In the genomic region with DNA sequence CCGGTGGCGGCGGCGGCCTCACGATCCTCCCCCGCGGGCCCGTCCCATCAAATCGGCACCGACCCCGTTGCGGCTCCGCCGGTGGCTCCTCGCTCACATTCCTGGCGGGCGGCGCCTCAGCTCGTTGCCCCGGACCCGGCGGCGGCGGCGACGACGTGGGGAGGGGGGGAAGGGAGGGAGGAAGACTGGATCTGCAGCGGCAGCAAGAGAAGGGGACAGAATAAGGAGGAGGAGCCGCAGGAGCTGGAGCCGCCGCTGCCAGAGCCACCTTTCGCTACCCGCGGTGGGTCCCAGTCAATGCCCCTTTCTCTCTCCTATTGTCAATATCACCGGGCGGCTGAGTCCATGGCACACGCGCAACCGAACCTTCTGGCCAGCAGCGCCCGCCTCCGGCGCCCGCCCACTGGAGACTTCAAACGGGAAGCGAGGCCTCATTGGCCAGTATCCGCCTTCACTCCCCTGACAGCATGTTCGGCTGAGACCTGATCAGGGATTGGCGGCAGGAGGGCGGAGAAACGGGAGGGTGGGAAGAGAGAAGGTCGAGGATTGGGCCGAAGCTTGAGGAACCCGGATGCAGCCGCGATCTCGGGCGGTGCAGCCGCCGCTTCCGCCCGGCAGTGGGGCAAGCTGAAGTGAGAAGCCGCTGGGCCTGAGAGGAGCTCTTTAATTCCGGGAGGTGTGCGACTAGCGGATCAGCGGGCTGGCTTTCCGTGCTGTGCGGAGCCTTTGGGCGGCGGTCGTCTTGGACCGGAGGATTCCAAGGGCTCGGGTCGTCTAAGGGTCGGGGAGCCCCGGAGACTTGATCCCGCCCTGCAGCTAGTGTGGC, we compare ENCODE assay signal across 1 cellular context.
TF ChIP-seq lines count a peak whose summit lies in the region.

A gene (minus strand): TSS at position 378 of the 826 bp plus-strand sequence. CDS start 3,692 bp downstream, outside the sequence.

TF ChIP-seq in HCT116, 20 proteins besides CTCF, POLR2A, EP300 and RAD21 (continued from another document):
- TF ChIP-seq, protein P1, sequence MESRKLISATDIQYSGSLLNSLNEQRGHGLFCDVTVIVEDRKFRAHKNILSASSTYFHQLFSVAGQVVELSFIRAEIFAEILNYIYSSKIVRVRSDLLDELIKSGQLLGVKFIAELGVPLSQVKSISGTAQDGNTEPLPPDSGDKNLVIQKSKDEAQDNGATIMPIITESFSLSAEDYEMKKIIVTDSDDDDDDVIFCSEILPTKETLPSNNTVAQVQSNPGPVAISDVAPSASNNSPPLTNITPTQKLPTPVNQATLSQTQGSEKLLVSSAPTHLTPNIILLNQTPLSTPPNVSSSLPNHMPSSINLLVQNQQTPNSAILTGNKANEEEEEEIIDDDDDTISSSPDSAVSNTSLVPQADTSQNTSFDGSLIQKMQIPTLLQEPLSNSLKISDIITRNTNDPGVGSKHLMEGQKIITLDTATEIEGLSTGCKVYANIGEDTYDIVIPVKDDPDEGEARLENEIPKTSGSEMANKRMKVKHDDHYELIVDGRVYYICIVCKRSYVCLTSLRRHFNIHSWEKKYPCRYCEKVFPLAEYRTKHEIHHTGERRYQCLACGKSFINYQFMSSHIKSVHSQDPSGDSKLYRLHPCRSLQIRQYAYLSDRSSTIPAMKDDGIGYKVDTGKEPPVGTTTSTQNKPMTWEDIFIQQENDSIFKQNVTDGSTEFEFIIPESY (IDR thresholded peaks at IDR 0.05; ENCODE audit: extremely low read depth, insufficient replicate concordance, low read length): no peak
- TF ChIP-seq YY1 (IDR thresholded peaks at IDR 0.05; ENCODE audit: extremely low read depth, insufficient replicate concordance, low read depth, low read length): peak; percentile 42
- no peak; the same call in 1 of the 2 replicates for TF ChIP-seq SRF (IDR thresholded peaks at IDR 0.05; ENCODE audit: low read depth)
- TF ChIP-seq EGR1 (IDR thresholded peaks at IDR 0.05; ENCODE audit: low read depth): peak; percentile 53; the same call in 1 of the 2 replicates
- peak; percentile 92 for TF ChIP-seq TCF7L2 (IDR thresholded peaks at IDR 0.05; ENCODE audit: borderline replicate concordance, extremely low read depth, insufficient read depth, insufficient read length)
- no peak for TF ChIP-seq EZH2 (IDR thresholded peaks at IDR 0.05)
- TF ChIP-seq, protein P2, sequence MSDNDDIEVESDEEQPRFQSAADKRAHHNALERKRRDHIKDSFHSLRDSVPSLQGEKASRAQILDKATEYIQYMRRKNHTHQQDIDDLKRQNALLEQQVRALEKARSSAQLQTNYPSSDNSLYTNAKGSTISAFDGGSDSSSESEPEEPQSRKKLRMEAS (IDR thresholded peaks at IDR 0.05): peak; percentile 71
- TF ChIP-seq, protein P3, sequence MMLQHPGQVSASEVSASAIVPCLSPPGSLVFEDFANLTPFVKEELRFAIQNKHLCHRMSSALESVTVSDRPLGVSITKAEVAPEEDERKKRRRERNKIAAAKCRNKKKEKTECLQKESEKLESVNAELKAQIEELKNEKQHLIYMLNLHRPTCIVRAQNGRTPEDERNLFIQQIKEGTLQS (IDR thresholded peaks at IDR 0.05): no peak
- peak; percentile 87 for TF ChIP-seq POLR2AphosphoS5 (IDR thresholded peaks at IDR 0.05; ENCODE audit: low read depth, low read length)
- no peak for TF ChIP-seq ZNF274 (IDR thresholded peaks at IDR 0.05; ENCODE audit: low read depth, low read length)
